Comparison of ENCODE assay signal across 7 cellular contexts in the genomic region with DNA sequence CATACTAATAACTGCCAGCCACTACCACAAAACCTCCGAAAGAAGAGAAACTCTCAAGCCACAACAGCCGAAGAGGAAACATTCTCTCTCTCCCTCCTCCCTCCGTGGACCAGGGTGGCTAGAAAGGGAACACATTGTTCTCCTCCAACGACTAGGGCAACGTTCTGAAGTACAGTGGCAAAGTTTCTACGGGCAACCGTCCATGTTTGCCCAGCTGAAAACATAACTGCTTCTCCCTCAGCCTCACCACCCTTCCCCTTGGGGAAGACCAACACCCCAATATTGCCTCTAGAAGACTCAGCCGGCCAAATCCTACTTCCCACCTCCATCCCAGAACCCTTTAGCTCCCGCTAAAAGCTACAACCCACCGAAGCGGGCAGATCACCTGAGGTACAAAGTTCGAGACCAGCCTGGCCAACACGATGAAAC. TPM values are rescaled to one million over a fixed set of nuclear protein-coding genes. Genes with fewer than 3 reads are reported as not detected.
DNase-seq lines count a peak whose midpoint lies in the region; ATAC-seq and TF ChIP-seq lines count a peak whose summit lies in the region.

No MANE protein-coding gene starts in this region.

- H3K4me1 ChIP-seq in aorta (ENCODE audit: control insufficient read depth in 1 of 2, insufficient read depth in 2 of 2, low read length in 2 of 2) = no peaks in the 10 kb centered on the region

- peak overlapping the region; percentile 96 for H3K4me3 Mint-ChIP-seq in central memory CD8-positive, alpha-beta T cell
- H3K4me3 Mint-ChIP-seq in mesothelial cell of epicardium = peak overlapping the region; percentile 94

- intact Hi-C loops in aorta (cut with DNase I) = loop anchor here in 1 of 2 donors (2.0 to 10.0 kb wide), 2 partner anchors 41 to 95 kb away; no protein-coding TSS in a partner anchor

- peaks cover 12 to 17% of the 10 kb centered on the region in 2 donors for H3K36me3 ChIP-seq in aorta (ENCODE audit: control insufficient read depth in 1 of 2, insufficient read depth in 2 of 2, low read length in 1 of 2)

- no peak for ATAC-seq in central memory CD8-positive, alpha-beta T cell (replicated peaks; ENCODE audit: extremely low read depth, poor library complexity, severe bottlenecking)
- no peak for ATAC-seq in aorta (ENCODE audit: low FRiP score)
- no peak for ATAC-seq in HG02678 (IDR thresholded peaks at IDR 0.05; ENCODE audit: unreplicated experiment)

- no peaks in the 10 kb centered on the region for H3K27me3 Mint-ChIP-seq in central memory CD8-positive, alpha-beta T cell
- no peaks in the 10 kb centered on the region for H3K27me3 Mint-ChIP-seq in mesothelial cell of epicardium (ENCODE audit: low read depth)

- peak; percentile 54 for DNase-seq in GM12865 (ENCODE audit: low read depth)
- DNase-seq in NCI-H69 (lab: John Stamatoyannopoulos, UW) = peak; percentile 61
- no peak for DNase-seq in central memory CD8-positive, alpha-beta T cell (ENCODE audit: low spot score in 2 of 2)
- DNase-seq in mesothelial cell of epicardium (ENCODE audit: low spot score in 2 of 2, unreplicated experiment in 2 of 2) = no peak
- no peak for DNase-seq in aorta
- no peak for DNase-seq in DMS114 treated with DMSO at 0.1 percent for 48 hours (lab: John Stamatoyannopoulos, UW; ENCODE audit: unreplicated experiment)

- 1 to 3% methylated on average over 13 of the region's 13 CpGs for WGBS in aorta, 2 donors

- H3K27me3 ChIP-seq in aorta (ENCODE audit: control insufficient read depth in 1 of 2, insufficient read depth in 2 of 2, low read length in 1 of 2) = no peaks in the 10 kb centered on the region

- H3K9me3 ChIP-seq in aorta (ENCODE audit: control insufficient read depth, low read length) = no peaks in the 10 kb centered on the region

- H3K27ac Mint-ChIP-seq in central memory CD8-positive, alpha-beta T cell (ENCODE audit: low read depth) = peak overlapping the region; percentile 98
- H3K27ac Mint-ChIP-seq in mesothelial cell of epicardium = peak overlapping the region; percentile 84

- TF ChIP-seq CTCF in GM12865 (IDR thresholded peaks at IDR 0.05; ENCODE audit: insufficient read depth, low read depth, low read length, missing control alignments) (no peak), mesothelial cell of epicardium (IDR thresholded peaks at IDR 0.05; ENCODE audit: unreplicated experiment) (no peak)

- peaks cover 35% of the 10 kb centered on the region for H3K36me3 Mint-ChIP-seq in central memory CD8-positive, alpha-beta T cell (ENCODE audit: insufficient read depth)
- peaks cover 30% of the 10 kb centered on the region for H3K36me3 Mint-ChIP-seq in mesothelial cell of epicardium

- H3K4me1 Mint-ChIP-seq in central memory CD8-positive, alpha-beta T cell = peaks cover 35% of the 10 kb centered on the region
- peaks cover 34% of the 10 kb centered on the region for H3K4me1 Mint-ChIP-seq in mesothelial cell of epicardium

- H3K27ac ChIP-seq in aorta (ENCODE audit: low read depth in 1 of 2, low read length in 2 of 2) = no peak overlapping the region

- H3K9me3 Mint-ChIP-seq in central memory CD8-positive, alpha-beta T cell = no peaks in the 10 kb centered on the region
- no peaks in the 10 kb centered on the region for H3K9me3 Mint-ChIP-seq in mesothelial cell of epicardium

- H3K4me3 ChIP-seq in GM12865 (ENCODE audit: low read depth, low read length) = peak overlapping the region; percentile 78
- H3K4me3 ChIP-seq in aorta (ENCODE audit: low read length in 2 of 2) = peak overlapping the region; percentile 87 to 96

RNA-seq across cellular contexts. Expression of gene GLUL, which starts 2.0 kb away (rescaled TPM):
- total RNA-seq in mesothelial cell of epicardium (264 to 277 TPM (median 266 TPM) in 3 replicates), aorta (100 to 1,000 TPM; 421 to 549 TPM)
- 100 to 1,000 TPM; 144 to 222 TPM for polyA plus RNA-seq in aorta

RNA-seq across cellular contexts. Expression of gene TEDDM1, which starts 10.8 kb away (rescaled TPM):
- not detected in 3 replicates for total RNA-seq in mesothelial cell of epicardium
- total RNA-seq in aorta = not detected
- polyA plus RNA-seq in aorta = not detected

Comparison
In these comparisons a context has a peak if more than half of its experiments do, and no peak if none do; other contexts are left out.
1. DNase-seq: peak in GM12865 (single experiment) and NCI-H69 (single experiment); none in central memory CD8-positive, alpha-beta T cell (0 of 2), mesothelial cell of epicardium (0 of 2), aorta (0 of 2) and DMS114 treated with DMSO at 0.1 percent for 48 hours (single experiment).